1 cellular context compared by ENCODE assay signal in the genomic region with DNA sequence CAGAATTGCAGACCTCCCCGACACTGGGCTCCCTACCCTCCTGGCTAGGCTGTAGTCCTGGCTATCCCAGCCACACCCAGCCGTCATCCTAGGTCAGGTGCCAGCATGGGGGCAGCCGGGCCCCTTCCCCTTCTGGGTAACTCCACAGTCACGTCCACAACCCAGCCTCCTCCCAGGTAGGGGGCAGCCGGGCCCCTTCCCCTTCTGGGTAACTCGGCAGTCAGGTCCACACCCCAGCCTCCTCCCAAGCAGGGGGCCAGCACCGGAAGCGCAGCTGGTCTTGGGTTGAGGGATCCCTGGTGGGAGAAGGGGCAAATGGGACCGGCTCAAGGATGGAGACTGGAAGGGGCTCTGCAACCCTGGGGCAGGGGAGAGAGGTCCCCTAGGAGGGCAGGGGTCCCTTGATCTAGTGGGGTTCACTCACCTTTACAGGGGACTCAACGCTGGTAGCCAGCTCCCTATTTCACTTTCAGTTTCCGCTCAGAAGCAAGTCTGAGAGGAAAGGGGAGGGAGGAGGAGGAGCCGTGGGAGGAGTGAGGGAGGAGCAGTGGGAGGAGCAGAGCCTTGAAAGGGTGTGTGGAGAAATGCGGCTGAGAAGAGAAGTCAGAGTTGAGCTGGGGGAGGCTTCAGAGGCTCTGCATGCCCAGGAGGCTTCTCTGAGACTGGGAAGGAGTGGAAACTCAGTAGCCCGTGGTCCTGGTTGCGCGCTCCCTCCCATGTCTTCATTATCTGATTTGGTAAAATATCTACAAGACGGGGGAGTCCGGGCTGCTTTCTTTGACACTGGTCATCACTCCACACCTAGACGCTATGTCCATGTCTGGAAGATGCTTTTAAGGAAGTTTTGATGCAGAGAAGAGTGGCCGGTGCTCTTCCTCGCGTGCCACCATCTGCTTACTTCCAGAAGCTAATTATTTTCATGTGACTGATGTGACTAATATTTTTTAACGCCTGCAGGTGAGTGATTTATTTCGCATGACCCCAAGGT.
TF ChIP-seq lines count a peak whose summit lies in the region.

A gene (minus strand): TSS at position 494 of the 988 bp plus-strand sequence. CDS start 3,293 bp downstream, outside the sequence.

TF ChIP-seq in GM12878, 131 proteins besides CTCF, POLR2A, EP300 and RAD21 (continued from another document):
- TF ChIP-seq, protein P1, sequence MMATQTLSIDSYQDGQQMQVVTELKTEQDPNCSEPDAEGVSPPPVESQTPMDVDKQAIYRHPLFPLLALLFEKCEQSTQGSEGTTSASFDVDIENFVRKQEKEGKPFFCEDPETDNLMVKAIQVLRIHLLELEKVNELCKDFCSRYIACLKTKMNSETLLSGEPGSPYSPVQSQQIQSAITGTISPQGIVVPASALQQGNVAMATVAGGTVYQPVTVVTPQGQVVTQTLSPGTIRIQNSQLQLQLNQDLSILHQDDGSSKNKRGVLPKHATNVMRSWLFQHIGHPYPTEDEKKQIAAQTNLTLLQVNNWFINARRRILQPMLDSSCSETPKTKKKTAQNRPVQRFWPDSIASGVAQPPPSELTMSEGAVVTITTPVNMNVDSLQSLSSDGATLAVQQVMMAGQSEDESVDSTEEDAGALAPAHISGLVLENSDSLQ (IDR thresholded peaks at IDR 0.05): peak; percentile 47; the same call in 1 of the 2 replicates
- TF ChIP-seq SP1 (IDR thresholded peaks at IDR 0.05; ENCODE audit: low read depth, low read length): peak; percentile 28
- TF ChIP-seq MXI1 (IDR thresholded peaks at IDR 0.05; ENCODE audit: low read depth, low read length): peak; percentile 49; the same call in 1 of the 2 replicates
- 0 out of 2 replicates have a peak, but pooled peaks have one; percentile 31 for TF ChIP-seq IRF4 (IDR thresholded peaks at IDR 0.05; ENCODE audit: low read depth, low read length)
- TF ChIP-seq EED (IDR thresholded peaks at IDR 0.05; ENCODE audit: low read depth): no peak
- 0 out of 2 replicates have a peak, but pooled peaks have one; percentile 2 for TF ChIP-seq SMC3 (IDR thresholded peaks at IDR 0.05; ENCODE audit: borderline replicate concordance, low read length)
- TF ChIP-seq, protein P2, sequence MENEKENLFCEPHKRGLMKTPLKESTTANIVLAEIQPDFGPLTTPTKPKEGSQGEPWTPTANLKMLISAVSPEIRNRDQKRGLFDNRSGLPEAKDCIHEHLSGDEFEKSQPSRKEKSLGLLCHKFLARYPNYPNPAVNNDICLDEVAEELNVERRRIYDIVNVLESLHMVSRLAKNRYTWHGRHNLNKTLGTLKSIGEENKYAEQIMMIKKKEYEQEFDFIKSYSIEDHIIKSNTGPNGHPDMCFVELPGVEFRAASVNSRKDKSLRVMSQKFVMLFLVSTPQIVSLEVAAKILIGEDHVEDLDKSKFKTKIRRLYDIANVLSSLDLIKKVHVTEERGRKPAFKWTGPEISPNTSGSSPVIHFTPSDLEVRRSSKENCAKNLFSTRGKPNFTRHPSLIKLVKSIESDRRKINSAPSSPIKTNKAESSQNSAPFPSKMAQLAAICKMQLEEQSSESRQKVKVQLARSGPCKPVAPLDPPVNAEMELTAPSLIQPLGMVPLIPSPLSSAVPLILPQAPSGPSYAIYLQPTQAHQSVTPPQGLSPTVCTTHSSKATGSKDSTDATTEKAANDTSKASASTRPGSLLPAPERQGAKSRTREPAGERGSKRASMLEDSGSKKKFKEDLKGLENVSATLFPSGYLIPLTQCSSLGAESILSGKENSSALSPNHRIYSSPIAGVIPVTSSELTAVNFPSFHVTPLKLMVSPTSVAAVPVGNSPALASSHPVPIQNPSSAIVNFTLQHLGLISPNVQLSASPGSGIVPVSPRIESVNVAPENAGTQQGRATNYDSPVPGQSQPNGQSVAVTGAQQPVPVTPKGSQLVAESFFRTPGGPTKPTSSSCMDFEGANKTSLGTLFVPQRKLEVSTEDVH (IDR thresholded peaks at IDR 0.05; ENCODE audit: low read depth, partially characterized antibody): no peak
- TF ChIP-seq, protein P3, sequence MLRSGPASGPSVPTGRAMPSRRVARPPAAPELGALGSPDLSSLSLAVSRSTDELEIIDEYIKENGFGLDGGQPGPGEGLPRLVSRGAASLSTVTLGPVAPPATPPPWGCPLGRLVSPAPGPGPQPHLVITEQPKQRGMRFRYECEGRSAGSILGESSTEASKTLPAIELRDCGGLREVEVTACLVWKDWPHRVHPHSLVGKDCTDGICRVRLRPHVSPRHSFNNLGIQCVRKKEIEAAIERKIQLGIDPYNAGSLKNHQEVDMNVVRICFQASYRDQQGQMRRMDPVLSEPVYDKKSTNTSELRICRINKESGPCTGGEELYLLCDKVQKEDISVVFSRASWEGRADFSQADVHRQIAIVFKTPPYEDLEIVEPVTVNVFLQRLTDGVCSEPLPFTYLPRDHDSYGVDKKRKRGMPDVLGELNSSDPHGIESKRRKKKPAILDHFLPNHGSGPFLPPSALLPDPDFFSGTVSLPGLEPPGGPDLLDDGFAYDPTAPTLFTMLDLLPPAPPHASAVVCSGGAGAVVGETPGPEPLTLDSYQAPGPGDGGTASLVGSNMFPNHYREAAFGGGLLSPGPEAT (IDR thresholded peaks at IDR 0.05; ENCODE audit: low read depth): 0 out of 2 replicates have a peak, but pooled peaks have one; percentile 33
- peak; percentile 91 for TF ChIP-seq NFXL1 (IDR thresholded peaks at IDR 0.05; ENCODE audit: borderline replicate concordance)
- TF ChIP-seq BHLHE40 (IDR thresholded peaks at IDR 0.05; ENCODE audit: borderline replicate concordance in 1 of 2, low read depth in 2 of 2, low read length in 1 of 2): peak in 1 of 2 experiments; percentile 62; a peak in 1 of 4 replicates
- TF ChIP-seq DPF2 (IDR thresholded peaks at IDR 0.05): peak; percentile 75
- TF ChIP-seq ETV6 (conservative IDR thresholded peaks at IDR 0.05 in 1 of 2, IDR thresholded peaks at IDR 0.05 in 1 of 2; ENCODE audit: borderline replicate concordance in 1 of 2, low read depth in 1 of 2): peak in 1 of 2 experiments; percentile 29; a peak in 1 of 4 replicates
- TF ChIP-seq SMAD5 (IDR thresholded peaks at IDR 0.05; ENCODE audit: low read depth): peak; percentile 64; the same call in 1 of the 2 replicates
- TF ChIP-seq MTA2 (IDR thresholded peaks at IDR 0.05; ENCODE audit: low read depth): peak; percentile 51; the same call in 1 of the 2 replicates
- no peak for TF ChIP-seq MTA3 (IDR thresholded peaks at IDR 0.05; ENCODE audit: borderline replicate concordance, low read length)
- peak; percentile 64 for TF ChIP-seq LARP7 (IDR thresholded peaks at IDR 0.05)
- TF ChIP-seq NBN (IDR thresholded peaks at IDR 0.05): 0 out of 2 replicates have a peak, but pooled peaks have one; percentile 49
- TF ChIP-seq RB1 (IDR thresholded peaks at IDR 0.05; ENCODE audit: borderline replicate concordance): 0 out of 2 replicates have a peak, but pooled peaks have one; percentile 32
- TF ChIP-seq ZSCAN29 (IDR thresholded peaks at IDR 0.05): no peak
- peak; percentile 93 for TF ChIP-seq HDGF (IDR thresholded peaks at IDR 0.05)
- TF ChIP-seq, protein P4, sequence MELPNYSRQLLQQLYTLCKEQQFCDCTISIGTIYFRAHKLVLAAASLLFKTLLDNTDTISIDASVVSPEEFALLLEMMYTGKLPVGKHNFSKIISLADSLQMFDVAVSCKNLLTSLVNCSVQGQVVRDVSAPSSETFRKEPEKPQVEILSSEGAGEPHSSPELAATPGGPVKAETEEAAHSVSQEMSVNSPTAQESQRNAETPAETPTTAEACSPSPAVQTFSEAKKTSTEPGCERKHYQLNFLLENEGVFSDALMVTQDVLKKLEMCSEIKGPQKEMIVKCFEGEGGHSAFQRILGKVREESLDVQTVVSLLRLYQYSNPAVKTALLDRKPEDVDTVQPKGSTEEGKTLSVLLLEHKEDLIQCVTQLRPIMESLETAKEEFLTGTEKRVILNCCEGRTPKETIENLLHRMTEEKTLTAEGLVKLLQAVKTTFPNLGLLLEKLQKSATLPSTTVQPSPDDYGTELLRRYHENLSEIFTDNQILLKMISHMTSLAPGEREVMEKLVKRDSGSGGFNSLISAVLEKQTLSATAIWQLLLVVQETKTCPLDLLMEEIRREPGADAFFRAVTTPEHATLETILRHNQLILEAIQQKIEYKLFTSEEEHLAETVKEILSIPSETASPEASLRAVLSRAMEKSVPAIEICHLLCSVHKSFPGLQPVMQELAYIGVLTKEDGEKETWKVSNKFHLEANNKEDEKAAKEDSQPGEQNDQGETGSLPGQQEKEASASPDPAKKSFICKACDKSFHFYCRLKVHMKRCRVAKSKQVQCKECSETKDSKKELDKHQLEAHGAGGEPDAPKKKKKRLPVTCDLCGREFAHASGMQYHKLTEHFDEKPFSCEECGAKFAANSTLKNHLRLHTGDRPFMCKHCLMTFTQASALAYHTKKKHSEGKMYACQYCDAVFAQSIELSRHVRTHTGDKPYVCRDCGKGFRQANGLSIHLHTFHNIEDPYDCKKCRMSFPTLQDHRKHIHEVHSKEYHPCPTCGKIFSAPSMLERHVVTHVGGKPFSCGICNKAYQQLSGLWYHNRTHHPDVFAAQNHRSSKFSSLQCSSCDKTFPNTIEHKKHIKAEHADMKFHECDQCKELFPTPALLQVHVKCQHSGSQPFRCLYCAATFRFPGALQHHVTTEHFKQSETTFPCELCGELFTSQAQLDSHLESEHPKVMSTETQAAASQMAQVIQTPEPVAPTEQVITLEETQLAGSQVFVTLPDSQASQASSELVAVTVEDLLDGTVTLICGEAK (IDR thresholded peaks at IDR 0.05; ENCODE audit: borderline replicate concordance): peak; percentile 51; the same call in 1 of the 2 replicates
- no peak for TF ChIP-seq SMAD1 (IDR thresholded peaks at IDR 0.05; ENCODE audit: low read depth, partially characterized antibody)
- TF ChIP-seq, protein P5, sequence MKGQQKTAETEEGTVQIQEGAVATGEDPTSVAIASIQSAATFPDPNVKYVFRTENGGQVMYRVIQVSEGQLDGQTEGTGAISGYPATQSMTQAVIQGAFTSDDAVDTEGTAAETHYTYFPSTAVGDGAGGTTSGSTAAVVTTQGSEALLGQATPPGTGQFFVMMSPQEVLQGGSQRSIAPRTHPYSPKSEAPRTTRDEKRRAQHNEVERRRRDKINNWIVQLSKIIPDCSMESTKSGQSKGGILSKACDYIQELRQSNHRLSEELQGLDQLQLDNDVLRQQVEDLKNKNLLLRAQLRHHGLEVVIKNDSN (IDR thresholded peaks at IDR 0.05; ENCODE audit: borderline replicate concordance, extremely low read length, insufficient read depth, low read depth, low read length): no peak
- 0 out of 2 replicates have a peak, but pooled peaks have one; percentile 13 for TF ChIP-seq ZNF207 (IDR thresholded peaks at IDR 0.05; ENCODE audit: borderline replicate concordance)
- peak; percentile 42; the same call in 1 of the 2 replicates for TF ChIP-seq POLR2AphosphoS5 (IDR thresholded peaks at IDR 0.05; ENCODE audit: low read length)
- TF ChIP-seq, protein P6, sequence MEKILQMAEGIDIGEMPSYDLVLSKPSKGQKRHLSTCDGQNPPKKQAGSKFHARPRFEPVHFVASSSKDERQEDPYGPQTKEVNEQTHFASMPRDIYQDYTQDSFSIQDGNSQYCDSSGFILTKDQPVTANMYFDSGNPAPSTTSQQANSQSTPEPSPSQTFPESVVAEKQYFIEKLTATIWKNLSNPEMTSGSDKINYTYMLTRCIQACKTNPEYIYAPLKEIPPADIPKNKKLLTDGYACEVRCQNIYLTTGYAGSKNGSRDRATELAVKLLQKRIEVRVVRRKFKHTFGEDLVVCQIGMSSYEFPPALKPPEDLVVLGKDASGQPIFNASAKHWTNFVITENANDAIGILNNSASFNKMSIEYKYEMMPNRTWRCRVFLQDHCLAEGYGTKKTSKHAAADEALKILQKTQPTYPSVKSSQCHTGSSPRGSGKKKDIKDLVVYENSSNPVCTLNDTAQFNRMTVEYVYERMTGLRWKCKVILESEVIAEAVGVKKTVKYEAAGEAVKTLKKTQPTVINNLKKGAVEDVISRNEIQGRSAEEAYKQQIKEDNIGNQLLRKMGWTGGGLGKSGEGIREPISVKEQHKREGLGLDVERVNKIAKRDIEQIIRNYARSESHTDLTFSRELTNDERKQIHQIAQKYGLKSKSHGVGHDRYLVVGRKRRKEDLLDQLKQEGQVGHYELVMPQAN (conservative IDR thresholded peaks at IDR 0.05): peak; percentile 63
- TF ChIP-seq KLF5 (IDR thresholded peaks at IDR 0.05; ENCODE audit: partially characterized antibody): peak; percentile 48
- peak in 1 of 2 experiments; percentile 42; a peak in 1 of 4 replicates for TF ChIP-seq IKZF2 (IDR thresholded peaks at IDR 0.05)
- peak; percentile 77; the same call in 1 of the 2 replicates for TF ChIP-seq GATAD2B (conservative IDR thresholded peaks at IDR 0.05; ENCODE audit: low read depth)
- TF ChIP-seq EGR1 (IDR thresholded peaks at IDR 0.05; ENCODE audit: borderline replicate concordance in 1 of 2, low read depth in 2 of 2, low read length in 2 of 2): no peak; a peak in 1 of 3 replicates
- TF ChIP-seq TAF1 (IDR thresholded peaks at IDR 0.05; ENCODE audit: borderline replicate concordance, low read depth, low read length): 0 out of 2 replicates have a peak, but pooled peaks have one; percentile 33
- peak; percentile 60 for TF ChIP-seq IKZF1 (conservative IDR thresholded peaks at IDR 0.05)
TF ChIP-seq in GM12878: peak in this region for 27.
